In genomic region chr14:24093901-24094838, GRCh38 we compare ENCODE assay signal across 8 cellular contexts. TPM values are rescaled to one million over a fixed set of nuclear protein-coding genes. Genes with fewer than 3 reads are reported as not detected.
A peak's percentile ranks its signal among the peaks of the same experiment; 100 is the strongest.
DNase-seq lines count a peak whose midpoint lies in the region; ATAC-seq, FAIRE-seq and TF ChIP-seq lines count a peak whose summit lies in the region.

Gene PCK2, plus strand, starts transcription at chr14:24094311. Its CDS starts 95 bp downstream, at chr14:24094406.

- no peaks in the 10 kb centered on the region for H3K27me3 Mint-ChIP-seq in central memory CD8-positive, alpha-beta T cell

- H3K27ac Mint-ChIP-seq in central memory CD8-positive, alpha-beta T cell (ENCODE audit: low read depth): peak within 1 kb of the TSS; percentile 96

- intact Hi-C loops in kidney (cut with DNase I): no loop called here

- H3K4me1 Mint-ChIP-seq in central memory CD8-positive, alpha-beta T cell: peaks cover 38% of the 10 kb centered on the region

- FAIRE-seq in kidney (lab: Jason Lieb, UNC): no peak

- no peak for TF ChIP-seq CTCF in kidney (IDR thresholded peaks at IDR 0.05; ENCODE audit: borderline replicate concordance, extremely low read depth, insufficient read depth)

- peak within 1 kb of the TSS; percentile 92 to 95 for H3K27ac ChIP-seq in kidney (ENCODE audit: low read depth in 2 of 2, low read length in 2 of 2)

- DNase-seq in A172 (ENCODE audit: low spot score): peak; percentile 75
- peak; percentile 89 for DNase-seq in NCI-H226
- peak; percentile 48 to 77 (median 62) for DNase-seq in activated CD4-positive, CD25-positive, alpha-beta regulatory T cell (lab: John Stamatoyannopoulos, UW)
- peak; percentile 41 to 47 for DNase-seq in central memory CD8-positive, alpha-beta T cell (ENCODE audit: low spot score in 2 of 2)
- DNase-seq in kidney: peak; percentile 98
- DNase-seq in stimulated activated CD4-positive, alpha-beta T cell treated with anti-CD3 and anti-CD28 coated beads, Interleukin-15, amount 100 ng/mL, for 48 hours (ENCODE audit: low read depth in 2 of 2): peak; percentile 79 to 83

- peak within 1 kb of the TSS; percentile 94 for H3K4me3 Mint-ChIP-seq in central memory CD8-positive, alpha-beta T cell

- peaks cover 2 to 21% of the 10 kb centered on the region in 2 donors for H3K36me3 ChIP-seq in kidney (ENCODE audit: control insufficient read depth in 1 of 2, insufficient read depth in 2 of 2, low read length in 2 of 2)

- ATAC-seq in GM18858 (IDR thresholded peaks at IDR 0.05; ENCODE audit: unreplicated experiment) (peak; percentile 27), HG03108 (IDR thresholded peaks at IDR 0.05; ENCODE audit: unreplicated experiment) (peak; percentile 33)
- peak; percentile 77 for ATAC-seq in central memory CD8-positive, alpha-beta T cell (replicated peaks; ENCODE audit: extremely low read depth, poor library complexity, severe bottlenecking)

- H3K9me3 ChIP-seq in kidney (ENCODE audit: control insufficient read depth in 1 of 2, low read length in 2 of 2): no peaks in the 10 kb centered on the region

- H3K9ac ChIP-seq in kidney (ENCODE audit: low read length in 2 of 2): peak within 1 kb of the TSS; percentile 81 to 97

- H3K4me3 ChIP-seq in kidney (ENCODE audit: low read length in 2 of 2): peak within 1 kb of the TSS; percentile 51 to 82

- H3K9me3 Mint-ChIP-seq in central memory CD8-positive, alpha-beta T cell: no peaks in the 10 kb centered on the region

- H3K4me1 ChIP-seq in kidney (ENCODE audit: control insufficient read depth in 1 of 2, insufficient read depth in 1 of 2, low read depth in 1 of 2, low read length in 2 of 2): peaks cover 4 to 27% of the 10 kb centered on the region in 2 donors

- H3K36me3 Mint-ChIP-seq in central memory CD8-positive, alpha-beta T cell (ENCODE audit: insufficient read depth): peaks cover 9% of the 10 kb centered on the region

RNA-seq across cellular contexts. Expression of gene PCK2, which starts in this region (rescaled TPM):
- total RNA-seq in A172 (2014; rRNA removed; shearing (Covaris generic)): 2.0 and 4.4 TPM in 2 replicates
- 36.1 TPM for total RNA-seq in kidney
- 140 TPM for polyA plus RNA-seq in kidney (ENCODE audit: insufficient read depth, low read depth, low replicate concordance)

Comparison
In these comparisons a context has a peak if more than half of its experiments do, and no peak if none do; other contexts are left out.
1. Peak in every context shown above with its lines: DNase-seq, ATAC-seq, H3K4me3 ChIP-seq and H3K27ac ChIP-seq.
2. DNase-seq: peak in every context shown above with its lines; median percentile 98 in kidney; 89 in NCI-H226; 81 in stimulated activated CD4-positive, alpha-beta T cell treated with anti-CD3 and anti-CD28 coated beads, Interleukin-15, amount 100 ng/mL, for 48 hours; 75 in A172; 62 in activated CD4-positive, CD25-positive, alpha-beta regulatory T cell; 44 in central memory CD8-positive, alpha-beta T cell.
3. ATAC-seq: peak in every context shown above with its lines; median percentile 77 in central memory CD8-positive, alpha-beta T cell; 33 in HG03108; 27 in GM18858.